Comparison of ENCODE assay signal across 13 cellular contexts in genomic region chr5:100838048-100838473, GRCh38.
A peak's percentile ranks its signal among the peaks of the same experiment; 100 is the strongest.
DNase-seq lines count a peak whose midpoint lies in the region; ATAC-seq lines count a peak whose summit lies in the region.
"Had no signal": no experiment of that assay in that cellular context is flagged by ENCODE, and none has a peak within 500 bp of the region (broad histone marks: within the 10 kb centered on the region; RNA-seq: fewer than 3 reads in every experiment).

No MANE protein-coding gene starts in this region.

- H3K4me3 Mint-ChIP-seq in activated CD4-positive, alpha-beta T cell treated with anti-CD3 and anti-CD28 coated beads, Interleukin-2, amount 10 ng/mL, durations not matched to agents 24 days and 14 days: peak overlapping the region; percentile 17
- no peak overlapping the region for H3K4me3 Mint-ChIP-seq in activated T-helper 2 cell treated with anti-CD3 and anti-CD28 coated beads, Interferon-gamma antibody, Interleukin-2, Interleukin-4, amounts not matched to agents 10 μg/mL and 5 μg/mL and 100 μg/mL, durations not matched to agents 14 hours and 24 hours and 36 hours (ENCODE audit: low read depth)
- no peak overlapping the region for H3K4me3 Mint-ChIP-seq in stimulated activated memory B cell treated with anti-CD40 and anti-IgM and Interleukin-4, amounts not matched to agents 10 μg/mL and 1 μg/mL and 100 μg/mL, for 72 hours
- H3K4me3 Mint-ChIP-seq: brain, type B pancreatic cell had no signal

- H3K4me1 Mint-ChIP-seq in activated CD4-positive, alpha-beta T cell treated with anti-CD3 and anti-CD28 coated beads, Interleukin-2, amount 10 ng/mL, durations not matched to agents 24 days and 14 days: peaks cover 41% of the 10 kb centered on the region
- peaks cover 63% of the 10 kb centered on the region for H3K4me1 Mint-ChIP-seq in activated T-helper 2 cell treated with anti-CD3 and anti-CD28 coated beads, Interferon-gamma antibody, Interleukin-2, Interleukin-4, amounts not matched to agents 10 μg/mL and 5 μg/mL and 100 μg/mL, durations not matched to agents 14 hours and 24 hours and 36 hours (ENCODE audit: low read depth)
- H3K4me1 Mint-ChIP-seq in stimulated activated memory B cell treated with anti-CD40 and anti-IgM and Interleukin-4, amounts not matched to agents 10 μg/mL and 1 μg/mL and 100 μg/mL, for 72 hours: peaks cover 47% of the 10 kb centered on the region

- H3K9me3 Mint-ChIP-seq in activated CD4-positive, alpha-beta T cell treated with anti-CD3 and anti-CD28 coated beads, Interleukin-2, amount 10 ng/mL, durations not matched to agents 24 days and 14 days: peaks cover 10% of the 10 kb centered on the region
- no peaks in the 10 kb centered on the region for H3K9me3 Mint-ChIP-seq in activated T-helper 2 cell treated with anti-CD3 and anti-CD28 coated beads, Interferon-gamma antibody, Interleukin-2, Interleukin-4, amounts not matched to agents 10 μg/mL and 5 μg/mL and 100 μg/mL, durations not matched to agents 14 hours and 24 hours and 36 hours
- peaks cover 3% of the 10 kb centered on the region for H3K9me3 Mint-ChIP-seq in stimulated activated memory B cell treated with anti-CD40 and anti-IgM and Interleukin-4, amounts not matched to agents 10 μg/mL and 1 μg/mL and 100 μg/mL, for 72 hours

- peak overlapping the region; percentile 39 for H3K27ac Mint-ChIP-seq in activated CD4-positive, alpha-beta T cell treated with anti-CD3 and anti-CD28 coated beads, Interleukin-2, amount 10 ng/mL, durations not matched to agents 24 days and 14 days
- peak overlapping the region; percentile 81 for H3K27ac Mint-ChIP-seq in activated T-helper 2 cell treated with anti-CD3 and anti-CD28 coated beads, Interferon-gamma antibody, Interleukin-2, Interleukin-4, amounts not matched to agents 10 μg/mL and 5 μg/mL and 100 μg/mL, durations not matched to agents 14 hours and 24 hours and 36 hours
- peak overlapping the region; percentile 76 for H3K27ac Mint-ChIP-seq in stimulated activated memory B cell treated with anti-CD40 and anti-IgM and Interleukin-4, amounts not matched to agents 10 μg/mL and 1 μg/mL and 100 μg/mL, for 72 hours
- H3K27ac Mint-ChIP-seq: brain, type B pancreatic cell had no signal

- peaks cover 26% of the 10 kb centered on the region for H3K36me3 Mint-ChIP-seq in activated CD4-positive, alpha-beta T cell treated with anti-CD3 and anti-CD28 coated beads, Interleukin-2, amount 10 ng/mL, durations not matched to agents 24 days and 14 days (ENCODE audit: low read depth)
- H3K36me3 Mint-ChIP-seq in activated T-helper 2 cell treated with anti-CD3 and anti-CD28 coated beads, Interferon-gamma antibody, Interleukin-2, Interleukin-4, amounts not matched to agents 10 μg/mL and 5 μg/mL and 100 μg/mL, durations not matched to agents 14 hours and 24 hours and 36 hours (ENCODE audit: low read depth): peaks cover 65% of the 10 kb centered on the region
- peaks cover 18% of the 10 kb centered on the region for H3K36me3 Mint-ChIP-seq in stimulated activated memory B cell treated with anti-CD40 and anti-IgM and Interleukin-4, amounts not matched to agents 10 μg/mL and 1 μg/mL and 100 μg/mL, for 72 hours

- no peaks in the 10 kb centered on the region for H3K27me3 Mint-ChIP-seq in activated CD4-positive, alpha-beta T cell treated with anti-CD3 and anti-CD28 coated beads, Interleukin-2, amount 10 ng/mL, durations not matched to agents 24 days and 14 days
- H3K27me3 Mint-ChIP-seq in activated T-helper 2 cell treated with anti-CD3 and anti-CD28 coated beads, Interferon-gamma antibody, Interleukin-2, Interleukin-4, amounts not matched to agents 10 μg/mL and 5 μg/mL and 100 μg/mL, durations not matched to agents 14 hours and 24 hours and 36 hours (ENCODE audit: low read depth): no peaks in the 10 kb centered on the region
- H3K27me3 Mint-ChIP-seq in stimulated activated memory B cell treated with anti-CD40 and anti-IgM and Interleukin-4, amounts not matched to agents 10 μg/mL and 1 μg/mL and 100 μg/mL, for 72 hours: no peaks in the 10 kb centered on the region
- H3K27me3 Mint-ChIP-seq: brain, type B pancreatic cell had no signal

- in situ Hi-C loops in ACHN (cut with HindIII; ENCODE audit: low pct_ligation_motif_present, low pct_unique_long_range_greater_than_20kb, low sequenced_read_pairs): no loop called here

- intact Hi-C loops in activated CD4-positive, alpha-beta T cell treated with anti-CD3 and anti-CD28 coated beads, Interleukin-2, amount 10 ng/mL, durations not matched to agents 24 days and 14 days (cut with micrococcal nuclease): loop anchor here (10.0 kb wide), 1 partner anchor 303 kb away; the partner anchor contains the start of gene FAM174A
- intact Hi-C loops in activated T-helper 2 cell treated with anti-CD3 and anti-CD28 coated beads, Interferon-gamma antibody, Interleukin-2, Interleukin-4, amounts not matched to agents 10 μg/mL and 5 μg/mL and 100 μg/mL, durations not matched to agents 14 hours and 24 hours and 36 hours (cut with micrococcal nuclease): no loop called here

- ATAC-seq in HG02759 (IDR thresholded peaks at IDR 0.05; ENCODE audit: unreplicated experiment): peak; percentile 19
- peak; percentile 42 for ATAC-seq in stimulated activated memory B cell treated with anti-CD40 and anti-IgM and Interleukin-4, amounts not matched to agents 10 μg/mL and 1 μg/mL and 100 μg/mL, for 72 hours
- ATAC-seq: heart right ventricle had no signal

- DNase-seq in activated CD4-positive, alpha-beta T cell treated with anti-CD3 and anti-CD28 coated beads, Interleukin-2, amount 10 ng/mL, durations not matched to agents 24 days and 14 days: no peak
- no peak for DNase-seq in activated CD4-positive, alpha-beta T cell treated with anti-CD3 and anti-CD28 coated beads for 48 hours
- no peak for DNase-seq in activated T-helper 2 cell treated with anti-CD3 and anti-CD28 coated beads, Interferon-gamma antibody, Interleukin-2, Interleukin-4, amounts not matched to agents 10 μg/mL and 5 μg/mL and 100 μg/mL, durations not matched to agents 14 hours and 24 hours and 36 hours (ENCODE audit: low spot score)
- DNase-seq in ACHN (no peak), NCI-H187 (lab: John Stamatoyannopoulos, UW) (no peak), cerebellar nuclear complex (lab: John Stamatoyannopoulos, UW) (no peak)
- DNase-seq: heart right ventricle, NCI-H1048, occipital lobe had no signal
